12 cellular contexts compared by ENCODE assay signal in the genomic region with DNA sequence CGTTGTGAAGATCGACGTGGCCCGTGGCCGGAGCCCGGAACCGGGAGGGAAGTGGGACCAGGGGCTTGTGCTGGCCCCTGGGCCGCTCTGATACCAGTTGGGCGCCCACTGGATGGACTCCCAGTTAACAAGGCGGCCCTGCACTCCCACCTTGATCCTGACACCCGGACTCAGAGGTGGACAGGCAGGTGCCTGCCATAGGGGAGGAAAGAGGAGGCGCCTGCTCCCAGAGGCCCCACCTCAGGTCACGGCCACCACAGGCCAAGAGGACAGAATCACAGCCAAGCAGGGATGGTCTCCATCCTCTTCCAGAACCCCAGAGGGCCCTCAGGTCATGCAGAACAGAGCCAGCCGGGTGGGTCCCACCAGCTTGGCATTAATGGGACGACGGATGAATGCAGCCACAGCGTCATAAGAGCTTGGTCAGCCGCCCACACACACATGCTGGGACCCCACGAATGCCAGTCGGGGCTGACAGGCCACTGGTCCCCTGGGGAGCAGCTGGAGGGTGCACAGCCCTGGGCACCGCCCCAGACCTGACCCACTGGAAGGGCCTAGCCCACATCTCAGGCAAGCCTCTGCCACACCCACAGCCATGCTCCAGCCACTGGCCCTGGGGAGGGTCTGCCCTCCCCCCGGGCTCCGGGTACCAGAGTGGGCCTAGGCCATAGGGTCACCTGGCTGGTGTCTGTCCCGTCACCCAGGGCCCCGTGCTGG. TPM values are rescaled to one million over a fixed set of nuclear protein-coding genes. Genes with fewer than 3 reads are reported as not detected.
DNase-seq lines count a peak whose midpoint lies in the region; TF ChIP-seq lines count a peak whose summit lies in the region.
"Had no signal": no experiment of that assay in that cellular context is flagged by ENCODE, and none has a peak within 500 bp of the region (broad histone marks: within the 10 kb centered on the region; RNA-seq: fewer than 3 reads in every experiment).

No MANE protein-coding gene starts in this region.

- no peak overlapping the region for H3K27ac Mint-ChIP-seq in activated CD4-positive, alpha-beta T cell treated with anti-CD3 and anti-CD28 coated beads, Interleukin-2, amount 10 ng/mL, durations not matched to agents 24 days and 14 days

- H3K36me3 ChIP-seq in liver (ENCODE audit: control insufficient read depth in 4 of 4, insufficient read depth in 3 of 4, low read depth in 1 of 4, low read length in 3 of 4) (peaks cover 0 to 3% (median 0%) of the 10 kb centered on the region in 4 donors), subcutaneous abdominal adipose tissue (ENCODE audit: control insufficient read depth in 5 of 5, insufficient read depth in 5 of 5, low read length in 5 of 5) (peaks cover 0 to 16% (median 5%) of the 10 kb centered on the region in 5 donors)

- no peak for TF ChIP-seq RAD21 in liver (IDR thresholded peaks at IDR 0.05)

- peak overlapping the region; percentile 99 for H3K4me3 Mint-ChIP-seq in activated CD4-positive, alpha-beta T cell treated with anti-CD3 and anti-CD28 coated beads, Interleukin-2, amount 10 ng/mL, durations not matched to agents 24 days and 14 days

- H3K9ac ChIP-seq in liver (ENCODE audit: low read depth in 1 of 2, low read length in 2 of 2) (peak overlapping the region in 1 of 2 donors; percentile 22), subcutaneous abdominal adipose tissue (ENCODE audit: low read length in 5 of 5) (peak overlapping the region in 4 of 5 donors; percentile 4 to 68 (median 30))

- WGBS in liver, result 83% methylated on average over 25 of the region's 25 CpGs

- TF ChIP-seq CTCF in liver (IDR thresholded peaks at IDR 0.05; ENCODE audit: low read depth, low read length, missing input control), result no peak

- DNase-seq in activated CD4-positive, alpha-beta T cell treated with anti-CD3 and anti-CD28 coated beads, Interleukin-2, amount 10 ng/mL, durations not matched to agents 24 days and 14 days, result no peak
- no peak for DNase-seq in activated CD4-positive, alpha-beta T cell treated with anti-CD3 and anti-CD28 coated beads, Interleukin-2, amount 50 U/mL, for 48 hours
- DNase-seq in mesenteric fat pad (ENCODE audit: low spot score) (no peak), NCI-H526 treated with DMSO at 0.1 percent for 48 hours (lab: John Stamatoyannopoulos, UW) (no peak), OCI-M1 (lab: John Stamatoyannopoulos, UW) (no peak)
- DNase-seq: MG63; NK-92 treated with Interleukin-12 subunit alpha and Interleukin-12 subunit beta, amount 100 ng/mL, for 24 hours; stimulated activated naive CD4-positive, alpha-beta T cell had no signal

- H3K36me3 Mint-ChIP-seq in activated CD4-positive, alpha-beta T cell treated with anti-CD3 and anti-CD28 coated beads, Interleukin-2, amount 10 ng/mL, durations not matched to agents 24 days and 14 days (ENCODE audit: low read depth), result peaks cover 23% of the 10 kb centered on the region

- no peaks in the 10 kb centered on the region for H3K27me3 ChIP-seq in liver (ENCODE audit: control insufficient read depth in 4 of 4, insufficient read depth in 4 of 4, low read length in 3 of 4)
- no peaks in the 10 kb centered on the region for H3K27me3 ChIP-seq in subcutaneous abdominal adipose tissue (ENCODE audit: control insufficient read depth in 5 of 5, insufficient read depth in 4 of 5, low read length in 5 of 5)
- H3K27me3 ChIP-seq: MG63 had no signal

- intact Hi-C loops in activated CD4-positive, alpha-beta T cell treated with anti-CD3 and anti-CD28 coated beads, Interleukin-2, amount 10 ng/mL, durations not matched to agents 24 days and 14 days (cut with micrococcal nuclease), result no loop called here

- H3K9me3 ChIP-seq in liver (ENCODE audit: control insufficient read depth in 4 of 4, low read length in 3 of 4) (no peaks in the 10 kb centered on the region), subcutaneous abdominal adipose tissue (ENCODE audit: control insufficient read depth in 5 of 5, low read length in 5 of 5) (no peaks in the 10 kb centered on the region)
- H3K9me3 ChIP-seq: A549, MG63 had no signal

- peaks cover 20% of the 10 kb centered on the region for H3K4me1 Mint-ChIP-seq in activated CD4-positive, alpha-beta T cell treated with anti-CD3 and anti-CD28 coated beads, Interleukin-2, amount 10 ng/mL, durations not matched to agents 24 days and 14 days

- no peaks in the 10 kb centered on the region for H3K27me3 Mint-ChIP-seq in activated CD4-positive, alpha-beta T cell treated with anti-CD3 and anti-CD28 coated beads, Interleukin-2, amount 10 ng/mL, durations not matched to agents 24 days and 14 days

- H3K4me3 ChIP-seq in liver (ENCODE audit: low read depth in 1 of 3, low read length in 3 of 3) (peak overlapping the region; percentile 1 to 88 (median 13)), subcutaneous abdominal adipose tissue (ENCODE audit: low read depth in 1 of 5, low read length in 5 of 5) (peak overlapping the region in 3 of 5 donors; percentile 42 to 96 (median 49))
- H3K4me3 ChIP-seq: A549, MG63 had no signal

- H3K9me3 Mint-ChIP-seq in activated CD4-positive, alpha-beta T cell treated with anti-CD3 and anti-CD28 coated beads, Interleukin-2, amount 10 ng/mL, durations not matched to agents 24 days and 14 days, result no peaks in the 10 kb centered on the region

- peaks cover 36 to 58% (median 45%) of the 10 kb centered on the region in 4 donors for H3K4me1 ChIP-seq in liver (ENCODE audit: control insufficient read depth in 4 of 4, insufficient read depth in 4 of 4, low read length in 3 of 4)
- peaks cover 7 to 46% (median 43%) of the 10 kb centered on the region in 5 donors for H3K4me1 ChIP-seq in subcutaneous abdominal adipose tissue (ENCODE audit: control insufficient read depth in 5 of 5, insufficient read depth in 5 of 5, low read length in 5 of 5)

- H3K27ac ChIP-seq in angular gyrus (ENCODE audit: low read depth, low read length) (peak overlapping the region; percentile 91), liver (ENCODE audit: low read depth in 1 of 2, low read length in 2 of 2) (peak overlapping the region; percentile 84 to 95), subcutaneous abdominal adipose tissue (ENCODE audit: low read depth, low read length) (peak overlapping the region; percentile 86)
- H3K27ac ChIP-seq: A549 had no signal

TF ChIP-seq in liver, 16 proteins besides CTCF, POLR2A, EP300 and RAD21 (continues in another document):
- TF ChIP-seq, protein P1, sequence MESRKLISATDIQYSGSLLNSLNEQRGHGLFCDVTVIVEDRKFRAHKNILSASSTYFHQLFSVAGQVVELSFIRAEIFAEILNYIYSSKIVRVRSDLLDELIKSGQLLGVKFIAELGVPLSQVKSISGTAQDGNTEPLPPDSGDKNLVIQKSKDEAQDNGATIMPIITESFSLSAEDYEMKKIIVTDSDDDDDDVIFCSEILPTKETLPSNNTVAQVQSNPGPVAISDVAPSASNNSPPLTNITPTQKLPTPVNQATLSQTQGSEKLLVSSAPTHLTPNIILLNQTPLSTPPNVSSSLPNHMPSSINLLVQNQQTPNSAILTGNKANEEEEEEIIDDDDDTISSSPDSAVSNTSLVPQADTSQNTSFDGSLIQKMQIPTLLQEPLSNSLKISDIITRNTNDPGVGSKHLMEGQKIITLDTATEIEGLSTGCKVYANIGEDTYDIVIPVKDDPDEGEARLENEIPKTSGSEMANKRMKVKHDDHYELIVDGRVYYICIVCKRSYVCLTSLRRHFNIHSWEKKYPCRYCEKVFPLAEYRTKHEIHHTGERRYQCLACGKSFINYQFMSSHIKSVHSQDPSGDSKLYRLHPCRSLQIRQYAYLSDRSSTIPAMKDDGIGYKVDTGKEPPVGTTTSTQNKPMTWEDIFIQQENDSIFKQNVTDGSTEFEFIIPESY (IDR thresholded peaks at IDR 0.05), result no peak
- TF ChIP-seq EGR1 (IDR thresholded peaks at IDR 0.05; ENCODE audit: low read depth in 2 of 2) (no peak), YY1 (IDR thresholded peaks at IDR 0.05) (no peak), FOXA1 (IDR thresholded peaks at IDR 0.05) (no peak), TAF1 (conservative IDR thresholded peaks at IDR 0.05) (no peak), FOXA2 (IDR thresholded peaks at IDR 0.05) (no peak), GABPA (IDR thresholded peaks at IDR 0.05 in 1 of 2, conservative IDR thresholded peaks at IDR 0.05 in 1 of 2) (no peak), SP1 (IDR thresholded peaks at IDR 0.05) (no peak), HNF4G (IDR thresholded peaks at IDR 0.05) (no peak), JUND (IDR thresholded peaks at IDR 0.05) (no peak)
- TF ChIP-seq, protein P2, sequence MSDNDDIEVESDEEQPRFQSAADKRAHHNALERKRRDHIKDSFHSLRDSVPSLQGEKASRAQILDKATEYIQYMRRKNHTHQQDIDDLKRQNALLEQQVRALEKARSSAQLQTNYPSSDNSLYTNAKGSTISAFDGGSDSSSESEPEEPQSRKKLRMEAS (IDR thresholded peaks at IDR 0.05), result no peak

RNA-seq across cellular contexts. Expression of a gene that starts 9.6 kb away (rescaled TPM):
- total RNA-seq in activated CD4-positive, alpha-beta T cell treated with anti-CD3 and anti-CD28 coated beads, Interleukin-2, amount 10 ng/mL, durations not matched to agents 24 days and 14 days, result 37.0 and 38.1 TPM in 2 replicates
- total RNA-seq in liver (1 to 10 TPM; 4.4 to 7.6 TPM), mesenteric fat pad (19.0 TPM)
- 10 to 100 TPM in 1 of 2 donors, 1 to 10 TPM in 1; 1.2 to 14.8 TPM for polyA plus RNA-seq in liver

RNA-seq across cellular contexts. Expression of a gene that starts 12.3 kb away (rescaled TPM):
- total RNA-seq in activated CD4-positive, alpha-beta T cell treated with anti-CD3 and anti-CD28 coated beads, Interleukin-2, amount 10 ng/mL, durations not matched to agents 24 days and 14 days, result 104 and 107 TPM in 2 replicates
- total RNA-seq in liver (10 to 100 TPM; 25.4 to 28.6 TPM), mesenteric fat pad (67.2 TPM)
- polyA plus RNA-seq in liver, result 10 to 100 TPM in 1 of 2 donors, 1 to 10 TPM in 1; 8.1 to 30.2 TPM

RNA-seq across cellular contexts. Expression of a gene that starts 24.7 kb away (rescaled TPM):
- total RNA-seq in activated CD4-positive, alpha-beta T cell treated with anti-CD3 and anti-CD28 coated beads, Interleukin-2, amount 10 ng/mL, durations not matched to agents 24 days and 14 days, result 56.3 and 61.4 TPM in 2 replicates
- total RNA-seq in liver (10 to 100 TPM in 1 of 2 donors, 1 to 10 TPM in 1; 8.3 to 11.5 TPM), mesenteric fat pad (34.0 TPM)
- polyA plus RNA-seq in liver, result 10 to 100 TPM in 1 of 2 donors, 1 to 10 TPM in 1; 2.0 to 10.0 TPM

RNA-seq across cellular contexts. Expression of a gene that starts 32.2 kb away (rescaled TPM):
- 8.8 and 10.6 TPM in 2 replicates for total RNA-seq in activated CD4-positive, alpha-beta T cell treated with anti-CD3 and anti-CD28 coated beads, Interleukin-2, amount 10 ng/mL, durations not matched to agents 24 days and 14 days
- total RNA-seq in liver (1 to 10 TPM; 1.3 to 3.3 TPM), mesenteric fat pad (6.1 TPM)
- polyA plus RNA-seq in liver, result 1 to 10 TPM; 1.4 to 2.8 TPM

RNA-seq across cellular contexts. Expression of a gene that starts 32.2 kb away (rescaled TPM):
- total RNA-seq in activated CD4-positive, alpha-beta T cell treated with anti-CD3 and anti-CD28 coated beads, Interleukin-2, amount 10 ng/mL, durations not matched to agents 24 days and 14 days, result 39.2 and 42.4 TPM in 2 replicates
- total RNA-seq in liver (10 to 100 TPM; 16.4 to 16.8 TPM), mesenteric fat pad (48.4 TPM)
- polyA plus RNA-seq in liver, result 10 to 100 TPM; 13.0 to 22.1 TPM
